ENCODE assay signal across 25 cellular contexts in the genomic region with DNA sequence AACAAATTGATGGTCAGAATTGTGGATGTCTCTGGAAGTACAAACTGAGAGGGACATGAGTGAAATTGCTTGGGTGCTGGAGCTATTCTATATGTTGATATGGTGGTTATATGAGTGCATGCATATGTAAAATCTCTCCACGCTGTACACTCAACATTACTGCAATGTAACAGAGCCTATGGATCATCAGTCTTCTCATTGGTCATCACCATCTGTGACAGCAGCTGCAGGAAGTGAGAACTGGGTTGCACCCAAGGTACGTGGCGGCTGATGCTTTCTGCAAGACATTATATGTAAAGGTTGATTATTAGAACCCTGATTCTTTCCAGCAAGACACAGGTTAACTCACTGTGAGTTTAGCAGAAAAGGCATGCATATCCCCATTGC.
"Had no signal": no experiment of that assay in that cellular context is flagged by ENCODE, and none has a peak within 500 bp of the region (broad histone marks: within the 10 kb centered on the region; RNA-seq: fewer than 3 reads in every experiment).

No MANE protein-coding gene starts in this region.

- H3K27me3 ChIP-seq: neutrophil, pancreas, right lobe of liver, sigmoid colon, suprapubic skin, testis, tibial artery, transverse colon, upper lobe of right lung, uterus had no signal

- H3K4me1 ChIP-seq: pancreas, prostate gland, suprapubic skin, testis, transverse colon, upper lobe of right lung, uterus had no signal

- FAIRE-seq: pancreas, small intestine had no signal

- DNase-seq: naive thymus-derived CD4-positive, alpha-beta T cell; natural killer cell; pancreas; right cardiac atrium; right lobe of liver; sigmoid colon; small intestine; stimulated activated CD4-positive, alpha-beta T cell treated with anti-CD3 and anti-CD28 coated beads, Interleukin-15, amount 100 ng/mL, for 24 hours; stimulated activated CD4-positive, alpha-beta T cell treated with anti-CD3 and anti-CD28 coated beads, Interleukin-2, amount 100 ng/mL, for 24 hours; stimulated activated CD4-positive, alpha-beta T cell treated with anti-CD3 and anti-CD28 coated beads, Interleukin-4, amount 100 ng/mL, for 1 hour; stimulated activated CD4-positive, alpha-beta T cell treated with anti-CD3 and anti-CD28 coated beads, Interleukin-4, amount 100 ng/mL, for 4 hours; stimulated activated CD8-positive, alpha-beta memory T cell treated with anti-CD3 and anti-CD28 coated beads, Interleukin-4, amount 100 ng/mL, for 48 hours; stimulated activated naive CD4-positive, alpha-beta T cell; stimulated activated naive CD8-positive, alpha-beta T cell treated with anti-CD3 and anti-CD28 coated beads, Interleukin-15, amount 100 ng/mL, for 72 hours; stimulated activated naive CD8-positive, alpha-beta T cell treated with anti-CD3 and anti-CD28 coated beads, Interleukin-15, Interleukin-2, amounts not matched to agents 100 U/mL and 50 U/mL, for 24 hours; substantia nigra; testis; tibial artery; transverse colon; upper lobe of right lung; uterus had no signal

- H3K27ac ChIP-seq: neutrophil, pancreas, prostate gland, right lobe of liver, sigmoid colon, suprapubic skin, testis, tibial artery, transverse colon, upper lobe of right lung, uterus had no signal

- ATAC-seq: naive thymus-derived CD4-positive, alpha-beta T cell; natural killer cell; pancreas; right cardiac atrium; right lobe of liver; stimulated activated memory B cell treated with anti-CD40 and anti-IgM and Interleukin-4, amounts not matched to agents 10 μg/mL and 1 μg/mL and 100 μg/mL, for 72 hours; stimulated activated naive CD8-positive, alpha-beta T cell treated with anti-CD3 and anti-CD28 coated beads, Interleukin-15, amount 100 ng/mL, for 72 hours; stimulated activated naive CD8-positive, alpha-beta T cell treated with anti-CD3 and anti-CD28 coated beads, Interleukin-15, Interleukin-2, amounts not matched to agents 100 U/mL and 50 U/mL, for 24 hours; upper lobe of right lung had no signal

- H3K4me3 ChIP-seq: pancreas, prostate gland, right lobe of liver, sigmoid colon, suprapubic skin, testis, tibial artery, transverse colon, upper lobe of right lung, uterus had no signal

- H3K36me3 ChIP-seq: neutrophil, pancreas, prostate gland, right lobe of liver, sigmoid colon, suprapubic skin, tibial artery, transverse colon, upper lobe of right lung, uterus had no signal

- H3K9me3 ChIP-seq: neutrophil, pancreas, prostate gland, right lobe of liver, sigmoid colon, suprapubic skin, testis, tibial artery, transverse colon, upper lobe of right lung, uterus had no signal
